ENCODE assay signal across 19 cellular contexts in the genomic region with DNA sequence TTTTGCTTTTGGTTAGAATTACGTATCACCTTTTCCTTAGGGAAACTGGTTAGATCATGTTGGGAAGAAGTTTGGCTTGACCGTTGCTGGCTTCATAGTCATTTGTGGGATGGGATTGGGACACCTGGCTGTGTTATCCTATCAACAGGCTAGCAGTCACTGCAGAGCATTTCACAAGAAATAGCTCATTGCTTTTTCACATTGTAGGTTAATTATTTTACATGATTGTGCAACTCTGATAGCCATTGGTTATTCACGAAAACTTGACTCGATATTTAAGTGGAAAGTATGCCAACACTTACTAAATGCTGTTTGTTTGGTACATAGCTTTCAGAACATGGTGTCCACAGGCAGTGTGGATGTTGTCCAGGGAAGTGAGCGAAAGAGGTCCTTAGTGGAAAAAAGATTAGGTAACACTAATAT.
DNase-seq lines count a peak whose midpoint lies in the region; ATAC-seq, FAIRE-seq and TF ChIP-seq lines count a peak whose summit lies in the region.
"Had no signal": no experiment of that assay in that cellular context is flagged by ENCODE, and none has a peak within 500 bp of the region (broad histone marks: within the 10 kb centered on the region; RNA-seq: fewer than 3 reads in every experiment).

No MANE protein-coding gene starts in this region.

- no peak overlapping the region for H3K18ac ChIP-seq in IMR-90 (ENCODE audit: low read depth, low read length)

- DNase-seq in IMR-90 (no peak), epithelial cell of esophagus (ENCODE audit: low read depth) (peak; percentile 16), gastrocnemius medialis (no peak), NCI-H510A (lab: John Stamatoyannopoulos, UW) (no peak), GM10248 (ENCODE audit: extremely low spot score) (no peak), RKO (ENCODE audit: low spot score) (no peak), HTR-8/SVneo (ENCODE audit: insufficient read length, low spot score) (no peak)
- DNase-seq: KG1, MV-4-11, NCI-H1417, NCI-H187, NCI-H446, NCI-H526 treated with DMSO at 0.1 percent for 48 hours, OCI-M1, Right ventricle myocardium superior had no signal

- no peak overlapping the region for H3K4me2 ChIP-seq in IMR-90 (ENCODE audit: low read depth, low read length)
- H3K4me2 ChIP-seq: A549 had no signal

- in situ Hi-C loops in IMR-90 (cut with MboI; ENCODE audit: low sequenced_read_pairs) (no loop called here), gastrocnemius medialis (cut with MboI; ENCODE audit: low sequenced_read_pairs in 4 of 4) (no loop called here)

- H4K20me1 ChIP-seq in IMR-90 (ENCODE audit: insufficient read depth, low read length) = no peaks in the 10 kb centered on the region

- H2AFZ ChIP-seq in IMR-90 (replicated peaks; ENCODE audit: low read length, poor library complexity) = no peak overlapping the region

- H3K27ac ChIP-seq in IMR-90 (ENCODE audit: insufficient read depth, low read length) (no peak overlapping the region), liver (ENCODE audit: low read depth in 1 of 2, low read length in 2 of 2) (peak overlapping the region; percentile 77 to 79), gastrocnemius medialis (no peak overlapping the region)
- H3K27ac ChIP-seq: A549 had no signal

- no peak overlapping the region for H2BK120ac ChIP-seq in IMR-90 (ENCODE audit: low read depth, low read length)

- CTCF ChIA-PET in IMR-90 (lab: Yijun Ruan, JAX) (no interaction called here), GM10248 (lab: Yijun Ruan, JAX) (interaction anchor here (0.9 kb wide), 1 partner anchor 362 kb away, joined by 3 read pairs; no protein-coding TSS in a partner anchor)

- no peak overlapping the region for H2BK5ac ChIP-seq in IMR-90 (ENCODE audit: low read depth, low read length, poor library complexity, severe bottlenecking)

- H4K5ac ChIP-seq in IMR-90 (ENCODE audit: low read depth, low read length) = no peak overlapping the region

- H3K36me3 ChIP-seq in IMR-90 (ENCODE audit: control insufficient read depth, insufficient read depth, low read length) = no peaks in the 10 kb centered on the region
- H3K36me3 ChIP-seq in liver (ENCODE audit: control insufficient read depth in 4 of 4, insufficient read depth in 3 of 4, low read depth in 1 of 4, low read length in 3 of 4) = no peaks in the 10 kb centered on the region
- H3K36me3 ChIP-seq in gastrocnemius medialis = no peaks in the 10 kb centered on the region

- dilution Hi-C loops in IMR-90 (cut with HindIII; ENCODE audit: low sequenced_read_pairs, unreplicated experiment) = no loop called here

- TF ChIP-seq RAD21 in IMR-90 (IDR thresholded peaks at IDR 0.05; ENCODE audit: low read length) (no peak), liver (IDR thresholded peaks at IDR 0.05) (peak; percentile 51 to 56)

- H4K8ac ChIP-seq in IMR-90 (ENCODE audit: low read depth in 2 of 2, low read length in 2 of 2) = no peak overlapping the region

- H3K14ac ChIP-seq in IMR-90 (replicated peaks; ENCODE audit: low read depth, low read length) = no peak overlapping the region

- no peaks in the 10 kb centered on the region for H3K27me3 ChIP-seq in IMR-90 (ENCODE audit: control insufficient read depth, insufficient read depth, low read length)
- no peaks in the 10 kb centered on the region for H3K27me3 ChIP-seq in liver (ENCODE audit: control insufficient read depth in 4 of 4, insufficient read depth in 4 of 4, low read length in 3 of 4)
- no peaks in the 10 kb centered on the region for H3K27me3 ChIP-seq in gastrocnemius medialis

- BruUV-seq in IMR-90 (replicated peaks; lab: Mats Ljungman, UMichigan) = no TSS peak

- H3K23ac ChIP-seq in IMR-90 (ENCODE audit: low read depth, low read length) = no peak overlapping the region

- H2AK5ac ChIP-seq in IMR-90 (ENCODE audit: low read depth, low read length) = no peak overlapping the region

- no peak overlapping the region for H2AK9ac ChIP-seq in IMR-90 (replicated peaks; ENCODE audit: low read depth, low read length, poor library complexity)

- TF ChIP-seq CTCF in IMR-90 (conservative IDR thresholded peaks at IDR 0.05; ENCODE audit: low read depth, low read length) = no peak
- TF ChIP-seq CTCF in epithelial cell of esophagus (IDR thresholded peaks at IDR 0.05; ENCODE audit: insufficient read depth, low read depth, low read length, missing control alignments) = no peak
- TF ChIP-seq CTCF in liver (IDR thresholded peaks at IDR 0.05; ENCODE audit: low read depth, low read length, missing input control) = no peak
- no peak for TF ChIP-seq CTCF in gastrocnemius medialis (IDR thresholded peaks at IDR 0.05 in 4 of 5, conservative IDR thresholded peaks at IDR 0.05 in 1 of 5)
- no peak for TF ChIP-seq CTCF in GM10248 (IDR thresholded peaks at IDR 0.05; ENCODE audit: control extremely low read depth, extremely low read depth, low read depth, missing control alignments)

- H2BK15ac ChIP-seq in IMR-90 (ENCODE audit: low read depth, low read length) = no peak overlapping the region

- TF ChIP-seq POLR2A in IMR-90 (IDR thresholded peaks at IDR 0.05; ENCODE audit: low read depth, low read length) (no peak), gastrocnemius medialis (IDR thresholded peaks at IDR 0.05) (no peak)

- H3K56ac ChIP-seq in IMR-90 (ENCODE audit: extremely low read depth, insufficient read depth, low read length) = no peak overlapping the region

- ATAC-seq in IMR-90 (ENCODE audit: low read depth) = no peak
- peak; percentile 49 to 67 for ATAC-seq in gastrocnemius medialis
- ATAC-seq: A549 had no signal

- H3K9me3 ChIP-seq in IMR-90 (ENCODE audit: control insufficient read depth, insufficient read depth, low read length) (no peaks in the 10 kb centered on the region), liver (ENCODE audit: control insufficient read depth in 4 of 4, low read length in 3 of 4) (no peaks in the 10 kb centered on the region), gastrocnemius medialis (no peaks in the 10 kb centered on the region)
- H3K9me3 ChIP-seq: A549 had no signal

- H4K91ac ChIP-seq in IMR-90 (ENCODE audit: insufficient read depth, low read depth, low read length) = no peak overlapping the region

- POLR2A ChIA-PET in IMR-90 (lab: Charles Lee; ENCODE audit: unreplicated experiment) = no interaction called here
- POLR2A ChIA-PET in GM10248 (lab: Yijun Ruan, JAX) = no interaction called here

- H3K4me1 ChIP-seq in IMR-90 (ENCODE audit: control insufficient read depth, insufficient read depth, low read length) (no peaks in the 10 kb centered on the region), liver (ENCODE audit: control insufficient read depth in 4 of 4, insufficient read depth in 4 of 4, low read length in 3 of 4) (peaks cover 3 to 12% (median 8%) of the 10 kb centered on the region in 4 donors), gastrocnemius medialis (peaks cover 10 to 12% of the 10 kb centered on the region in 2 donors)
- H3K4me1 ChIP-seq: A549 had no signal

- no peaks in the 10 kb centered on the region for H3K79me1 ChIP-seq in IMR-90 (ENCODE audit: low read depth in 1 of 2, low read length in 2 of 2)

- no peak overlapping the region for H3K9ac ChIP-seq in IMR-90 (ENCODE audit: low read depth, low read length)
- H3K9ac ChIP-seq in liver (ENCODE audit: low read depth in 1 of 2, low read length in 2 of 2) = peak overlapping the region in 1 of 2 donors; percentile 21

- no peak for FAIRE-seq in HTR-8/SVneo (lab: Jason Lieb, UNC)
- FAIRE-seq: A549, G401.6, GM19239 had no signal

- no peak overlapping the region for H3K4ac ChIP-seq in IMR-90 (ENCODE audit: low read depth, low read length)

- H2BK20ac ChIP-seq in IMR-90 (ENCODE audit: low read depth, low read length) = no peak overlapping the region

- no peaks in the 10 kb centered on the region for H3K9me1 ChIP-seq in IMR-90 (ENCODE audit: insufficient read depth, low read length)

- intact Hi-C loops in IMR-90 (cut with micrococcal nuclease) = no loop called here
- intact Hi-C loops in gastrocnemius medialis (cut with DNase I; ENCODE audit: low total_unique reads) = no loop called here

- H3K4me3 ChIP-seq in IMR-90 (ENCODE audit: insufficient read depth, low read depth, low read length) = no peak overlapping the region
- H3K4me3 ChIP-seq in epithelial cell of esophagus (ENCODE audit: low read length) = no peak overlapping the region
- no peak overlapping the region for H3K4me3 ChIP-seq in liver (ENCODE audit: low read depth in 1 of 3, low read length in 3 of 3)
- H3K4me3 ChIP-seq in gastrocnemius medialis = no peak overlapping the region
- H3K4me3 ChIP-seq: A549 had no signal

- no CpG with 5 or more reads among the region's 5 CpGs for WGBS in IMR-90 (ENCODE audit: extremely low coverage in 2 of 2, insufficient read length in 1 of 2), 2 experiments
- 33% methylated on average over 5 of the region's 5 CpGs for WGBS in liver

TF ChIP-seq in IMR-90, 13 proteins besides CTCF, POLR2A, EP300 and RAD21:
- no peak for TF ChIP-seq RCOR1 (IDR thresholded peaks at IDR 0.05; ENCODE audit: insufficient replicate concordance, low read length)
- no peak for TF ChIP-seq RFX5 (IDR thresholded peaks at IDR 0.05; ENCODE audit: low read depth, low read length)
- no peak for TF ChIP-seq MAZ (IDR thresholded peaks at IDR 0.05; ENCODE audit: borderline replicate concordance, low read depth, low read length)
- TF ChIP-seq BHLHE40 (IDR thresholded peaks at IDR 0.05; ENCODE audit: low read depth, low read length) = no peak
- TF ChIP-seq MXI1 (IDR thresholded peaks at IDR 0.05; ENCODE audit: borderline replicate concordance, low read depth, low read length) = no peak
- TF ChIP-seq CHD1 (IDR thresholded peaks at IDR 0.05; ENCODE audit: low read depth, low read length) = no peak
- TF ChIP-seq CEBPB (IDR thresholded peaks at IDR 0.05; ENCODE audit: low read depth, low read length) = peak; percentile 43; the same call in 1 of the 2 replicates
TF ChIP-seq in IMR-90: peak in this region for 1.

TF ChIP-seq in liver, 16 proteins besides CTCF, POLR2A, EP300 and RAD21 (continues in another document):
- TF ChIP-seq FOXA1 (IDR thresholded peaks at IDR 0.05) (peak; percentile 89), HNF4A (conservative IDR thresholded peaks at IDR 0.05) (peak; percentile 67 to 76)

Comparison
In these comparisons a context has a peak if more than half of its experiments do, and no peak if none do; other contexts are left out.
1. H3K27ac ChIP-seq: peak in liver (2 of 2); none in IMR-90 (single experiment) and gastrocnemius medialis (0 of 4).